Comparison of ENCODE assay signal across 25 cellular contexts in the genomic region with DNA sequence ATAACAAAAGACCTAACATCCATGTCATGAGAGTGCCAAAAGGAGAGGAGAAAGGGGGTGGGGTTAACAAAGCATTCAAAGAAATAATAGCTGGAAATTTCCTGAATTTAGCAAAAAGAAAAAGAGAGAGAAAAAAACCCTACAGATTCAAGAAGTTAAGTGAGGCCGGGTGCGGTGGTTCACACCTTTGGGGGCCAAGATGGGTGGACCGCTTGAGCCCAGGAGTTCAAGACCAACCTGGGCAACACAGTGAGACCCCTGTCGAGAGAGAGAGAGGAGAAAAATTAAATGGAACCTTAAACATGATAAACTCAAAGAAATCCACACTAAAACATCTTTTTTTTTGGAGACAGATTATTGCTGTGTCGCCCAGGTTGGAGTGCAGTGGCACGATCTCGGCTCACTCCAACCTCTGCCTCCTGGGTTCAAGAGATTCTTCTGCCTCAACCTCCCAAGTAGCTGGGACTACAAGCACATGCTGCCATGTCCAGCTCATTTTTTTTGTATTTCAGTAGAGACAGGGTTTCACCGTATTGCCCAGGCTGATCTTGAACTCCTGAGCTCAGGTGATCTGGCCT. TPM values are rescaled to one million over a fixed set of nuclear protein-coding genes. Genes with fewer than 3 reads are reported as not detected.
DNase-seq lines count a peak whose midpoint lies in the region; TF ChIP-seq lines count a peak whose summit lies in the region.
"Had no signal": no experiment of that assay in that cellular context is flagged by ENCODE, and none has a peak within 500 bp of the region (broad histone marks: within the 10 kb centered on the region; RNA-seq: fewer than 3 reads in every experiment).

No MANE protein-coding gene starts in this region.

- no peaks in the 10 kb centered on the region for H3K9me2 ChIP-seq in Loucy (replicated peaks; ENCODE audit: low read depth, low read length)

- H3K4me3 ChIP-seq in Loucy (ENCODE audit: low read length, poor library complexity, severe bottlenecking) = no peak overlapping the region
- H3K4me3 ChIP-seq in endodermal cell (ENCODE audit: low read length) = no peak overlapping the region
- H3K4me3 ChIP-seq in MG63 = no peak overlapping the region
- no peak overlapping the region for H3K4me3 ChIP-seq in right atrium auricular region
- H3K4me3 ChIP-seq: A549; BLaER1 treated with 17β-estradiol and CSF1 and Interleukin-3, amounts not matched to agents 10 nM and 100 nM; GM12878; GM23338 had no signal

- H3F3A ChIP-seq in Loucy (ENCODE audit: low read depth) = peaks cover 12% of the 10 kb centered on the region

- H2AFZ ChIP-seq in Loucy (ENCODE audit: low read length) = no peak overlapping the region
- H2AFZ ChIP-seq: GM23338 had no signal

- H3K4me1 Mint-ChIP-seq in endodermal cell = no peaks in the 10 kb centered on the region
- H3K4me1 Mint-ChIP-seq: CD14-positive monocyte; CD8-positive, alpha-beta memory T cell; GM23338 had no signal

- H3K4me1 ChIP-seq in Loucy (ENCODE audit: insufficient read depth, low read length, poor library complexity, severe bottlenecking) (peaks cover 43% of the 10 kb centered on the region), endodermal cell (ENCODE audit: control insufficient read depth, insufficient read depth, low read length) (no peaks in the 10 kb centered on the region), right atrium auricular region (no peaks in the 10 kb centered on the region)
- H3K4me1 ChIP-seq: A549, BE2C had no signal

- H4K20me1 ChIP-seq in Loucy (ENCODE audit: insufficient read depth, low read length, poor library complexity, severe bottlenecking) = no peaks in the 10 kb centered on the region
- H4K20me1 ChIP-seq: BLaER1 treated with 17β-estradiol and CSF1 and Interleukin-3, amounts not matched to agents 10 nM and 100 nM had no signal

- H3K27ac ChIP-seq in VCaP (peak overlapping the region; percentile 91), endodermal cell (ENCODE audit: low read depth, low read length) (no peak overlapping the region), right atrium auricular region (no peak overlapping the region)
- H3K27ac ChIP-seq: A549; BLaER1 treated with 17β-estradiol and CSF1 and Interleukin-3, amounts not matched to agents 10 nM and 100 nM had no signal

- no peaks in the 10 kb centered on the region for H3K79me2 ChIP-seq in Loucy (ENCODE audit: insufficient read depth, low read length)

- H3K4me2 ChIP-seq in Loucy (ENCODE audit: low read depth, low read length, poor library complexity, severe bottlenecking) = peak overlapping the region; percentile 59
- H3K4me2 ChIP-seq: A549; BLaER1 treated with 17β-estradiol and CSF1 and Interleukin-3, amounts not matched to agents 10 nM and 100 nM; GM23338 had no signal

- no peak overlapping the region for H3K27ac Mint-ChIP-seq in endodermal cell
- H3K27ac Mint-ChIP-seq: CD14-positive monocyte; CD4-positive, alpha-beta T cell; CD8-positive, alpha-beta memory T cell; GM23338; H9 had no signal

- H3K27me3 Mint-ChIP-seq in endodermal cell (ENCODE audit: insufficient read depth) = no peaks in the 10 kb centered on the region

- DNase-seq in activated effector memory CD4-positive, alpha-beta T cell treated with anti-CD3 and anti-CD28 coated beads, Interleukin-2, amount 50 U/mL, for 16 hours = peak; percentile 4
- DNase-seq in activated effector memory CD4-positive, alpha-beta T cell treated with Interleukin-2 at 50 U/mL for 16 hours = no peak
- DNase-seq in endodermal cell (peak; percentile 16), HK-2 (ENCODE audit: unreplicated experiment) (no peak), MG63 (no peak), right atrium auricular region (ENCODE audit: low spot score) (no peak)
- DNase-seq: 8988T; ACHN; AML-193; BE2C; CD4-positive, alpha-beta T cell; CD8-positive, alpha-beta memory T cell; DMS 273 treated with DMSO at 0.1 percent for 48 hours; DMS79; EL; GDM1; H9 had no signal

- H3K9ac ChIP-seq in Loucy (ENCODE audit: low read depth, low read length, poor library complexity, severe bottlenecking) (peak overlapping the region; percentile 62), endodermal cell (ENCODE audit: extremely low read depth, low read length, poor library complexity, severe bottlenecking) (no peak overlapping the region)
- H3K9ac ChIP-seq: BLaER1 treated with 17β-estradiol and CSF1 and Interleukin-3, amounts not matched to agents 10 nM and 100 nM had no signal

- H3K9me3 ChIP-seq in Loucy (ENCODE audit: insufficient read depth, low read depth, low read length) (no peaks in the 10 kb centered on the region), endodermal cell (ENCODE audit: control insufficient read depth, low read length) (no peaks in the 10 kb centered on the region), MG63 (no peaks in the 10 kb centered on the region), right atrium auricular region (no peaks in the 10 kb centered on the region)
- H3K9me3 ChIP-seq: A549; BE2C; BLaER1 treated with 17β-estradiol and CSF1 and Interleukin-3, amounts not matched to agents 10 nM and 100 nM had no signal

- no peaks in the 10 kb centered on the region for H3K9me3 Mint-ChIP-seq in endodermal cell
- H3K9me3 Mint-ChIP-seq: CD4-positive, alpha-beta T cell; CD8-positive, alpha-beta memory T cell; GM23338; H9 had no signal

- H3K36me3 ChIP-seq in Loucy (ENCODE audit: insufficient read depth, low read length) (no peaks in the 10 kb centered on the region), endodermal cell (ENCODE audit: control insufficient read depth, insufficient read depth, low read length) (no peaks in the 10 kb centered on the region), MG63 (no peaks in the 10 kb centered on the region), right atrium auricular region (no peaks in the 10 kb centered on the region)
- H3K36me3 ChIP-seq: BE2C; BLaER1 treated with 17β-estradiol and CSF1 and Interleukin-3, amounts not matched to agents 10 nM and 100 nM had no signal

- no peaks in the 10 kb centered on the region for H3K36me3 Mint-ChIP-seq in endodermal cell (ENCODE audit: low read depth)
- H3K36me3 Mint-ChIP-seq: CD14-positive monocyte; CD8-positive, alpha-beta memory T cell had no signal

- 94 to 95% methylated on average over 7 of the region's 8 CpGs for WGBS in endodermal cell (ENCODE audit: insufficient coverage in 1 of 2, insufficient read length in 1 of 2), 2 experiments

- TF ChIP-seq CTCF in Loucy (conservative IDR thresholded peaks at IDR 0.05; ENCODE audit: low read length) (no peak), VCaP (conservative IDR thresholded peaks at IDR 0.05) (no peak), endodermal cell (conservative IDR thresholded peaks at IDR 0.05) (no peak), right atrium auricular region (IDR thresholded peaks at IDR 0.05) (no peak)

- H3K27me3 ChIP-seq in Loucy (ENCODE audit: insufficient read depth, low read length, poor library complexity, severe bottlenecking) = no peaks in the 10 kb centered on the region
- no peaks in the 10 kb centered on the region for H3K27me3 ChIP-seq in endodermal cell (ENCODE audit: control insufficient read depth, insufficient read depth, low read length, poor library complexity, severe bottlenecking)
- no peaks in the 10 kb centered on the region for H3K27me3 ChIP-seq in MG63
- no peaks in the 10 kb centered on the region for H3K27me3 ChIP-seq in right atrium auricular region
- H3K27me3 ChIP-seq: BE2C; BLaER1 treated with 17β-estradiol and CSF1 and Interleukin-3, amounts not matched to agents 10 nM and 100 nM had no signal

- no peak overlapping the region for H3K4me3 Mint-ChIP-seq in endodermal cell
- H3K4me3 Mint-ChIP-seq: CD14-positive monocyte; CD4-positive, alpha-beta T cell; CD8-positive, alpha-beta memory T cell; GM23338; H9 had no signal

RNA-seq across cellular contexts. Expression of a gene that starts 8.9 kb away (rescaled TPM):
- total RNA-seq in endodermal cell (under 1 TPM; 0.20 to 0.66 TPM), right atrium auricular region (10 to 100 TPM; 16.7 to 44.3 TPM)
- polyA plus RNA-seq in endodermal cell (2013, experiment 1 of 2) = 21.6 TPM
- polyA plus RNA-seq in endodermal cell (2013, experiment 2 of 2) = 20.6 TPM
- not detected in 2 replicates for total RNA-seq in MG63 (2014; rRNA removed; shearing (Covaris generic); ENCODE audit: low replicate concordance)
- total RNA-seq: CD4-positive, alpha-beta T cell; CD8-positive, alpha-beta memory T cell; H4 had no signal
- polyA plus RNA-seq: A549; CD8-positive, alpha-beta memory T cell; GM12878 had no signal

RNA-seq across cellular contexts. Expression of a gene that starts 53.4 kb away (rescaled TPM):
- total RNA-seq in endodermal cell = 10 to 100 TPM; 30.3 to 31.2 TPM
- polyA plus RNA-seq in endodermal cell (2013, experiment 1 of 2) = 32.6 TPM
- 26.2 TPM for polyA plus RNA-seq in endodermal cell (2013, experiment 2 of 2)
- 81.8 and 89.1 TPM in 2 replicates for total RNA-seq in MG63 (2014; rRNA removed; shearing (Covaris generic); ENCODE audit: low replicate concordance)
- total RNA-seq in right atrium auricular region = 1 to 10 TPM in 1 of 2 donors, not detected in 1; 3.3 TPM
- polyA plus RNA-seq: CD14-positive monocyte had no signal

RNA-seq across cellular contexts. Expression of a gene that starts 54.1 kb away (rescaled TPM):
- total RNA-seq in endodermal cell (10 to 100 TPM; 67.7 to 69.2 TPM), right atrium auricular region (10 to 100 TPM; 22.7 to 33.8 TPM)
- 50.1 TPM for polyA plus RNA-seq in endodermal cell (2013, experiment 1 of 2)
- polyA plus RNA-seq in endodermal cell (2013, experiment 2 of 2) = 54.0 TPM
- 128 and 161 TPM in 2 replicates for total RNA-seq in MG63 (2014; rRNA removed; shearing (Covaris generic); ENCODE audit: low replicate concordance)

Comparison
In these comparisons a context has a peak if more than half of its experiments do, and no peak if none do; other contexts are left out.
1. DNase-seq: peak in activated effector memory CD4-positive, alpha-beta T cell treated with anti-CD3 and anti-CD28 coated beads, Interleukin-2, amount 50 U/mL, for 16 hours (single experiment) and endodermal cell (single experiment); none in activated effector memory CD4-positive, alpha-beta T cell treated with Interleukin-2 at 50 U/mL for 16 hours (single experiment), HK-2 (single experiment), MG63 (single experiment) and right atrium auricular region (single experiment).
2. RNA of a gene that starts 8.9 kb away (total RNA-seq): 16.7 to 44.3 TPM in right atrium auricular region; 0.20 to 0.66 TPM in endodermal cell and not detected in MG63; every median in the first group is over 10 times any median in the second.
3. RNA of a gene that starts 53.4 kb away (total RNA-seq): 81.8 to 89.1 TPM in MG63 and 30.3 to 31.2 TPM in endodermal cell; 3.3 TPM in right atrium auricular region; every median in the first group is over 4 times any median in the second.